8 cellular contexts compared by ENCODE assay signal in the genomic region with DNA sequence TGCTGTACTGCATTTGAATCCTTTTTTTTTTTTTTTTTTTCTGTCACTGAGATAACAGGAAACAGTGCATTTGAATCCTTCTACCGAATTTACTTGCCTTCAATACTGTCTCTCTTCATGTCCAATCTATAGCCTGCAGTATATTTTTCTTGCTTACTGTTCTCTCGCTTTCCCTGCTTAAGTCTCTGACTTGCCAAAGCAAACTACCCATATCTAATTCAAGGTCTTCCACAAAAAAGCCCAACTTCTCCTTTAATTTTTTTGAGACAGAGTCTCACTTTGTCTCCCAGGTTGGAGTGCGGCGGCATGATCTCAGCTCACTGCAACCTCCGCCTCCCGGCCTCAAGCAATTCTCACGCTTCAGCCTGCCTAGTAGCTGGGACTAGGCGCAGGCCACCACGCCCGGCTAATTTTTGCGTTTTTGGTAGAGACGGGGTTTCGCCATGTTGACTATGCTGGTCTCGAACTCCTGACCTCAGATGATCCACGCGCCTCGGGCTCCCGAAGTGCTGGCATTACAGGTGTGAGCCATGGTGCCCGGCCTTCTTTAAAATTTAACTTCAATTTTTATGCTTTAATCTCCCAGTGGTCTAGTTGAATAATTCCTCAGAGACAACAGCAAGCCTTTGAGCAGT. TPM values are rescaled to one million over a fixed set of nuclear protein-coding genes. Genes with fewer than 3 reads are reported as not detected.
DNase-seq lines count a peak whose midpoint lies in the region; ATAC-seq and TF ChIP-seq lines count a peak whose summit lies in the region.

No MANE protein-coding gene starts in this region.

- peak overlapping the region; percentile 92 for H3K4me3 ChIP-seq in Loucy (ENCODE audit: low read length, poor library complexity, severe bottlenecking)
- H3K4me3 ChIP-seq in naive thymus-derived CD4-positive, alpha-beta T cell (ENCODE audit: low read length) = peak overlapping the region; percentile 91

- peak overlapping the region; percentile 94 for H3K9ac ChIP-seq in Loucy (ENCODE audit: low read depth, low read length, poor library complexity, severe bottlenecking)

- TF ChIP-seq CTCF in CD14-positive monocyte (IDR thresholded peaks at IDR 0.05) (no peak), Loucy (conservative IDR thresholded peaks at IDR 0.05; ENCODE audit: low read length) (no peak), chondrocyte (IDR thresholded peaks at IDR 0.05) (no peak), GM10266 (IDR thresholded peaks at IDR 0.05; ENCODE audit: control insufficient read depth, insufficient read depth, low read depth, missing control alignments) (no peak)

- peak overlapping the region; percentile 94 for H3K4me2 ChIP-seq in Loucy (ENCODE audit: low read depth, low read length, poor library complexity, severe bottlenecking)

- ATAC-seq in naive thymus-derived CD4-positive, alpha-beta T cell = no peak
- no peak for ATAC-seq in GM19455 (IDR thresholded peaks at IDR 0.05; ENCODE audit: unreplicated experiment)

- peaks cover 54% of the 10 kb centered on the region for H3K4me1 ChIP-seq in Loucy (ENCODE audit: insufficient read depth, low read length, poor library complexity, severe bottlenecking)
- peaks cover 25 to 33% of the 10 kb centered on the region in 2 donors for H3K4me1 ChIP-seq in naive thymus-derived CD4-positive, alpha-beta T cell (ENCODE audit: control insufficient read depth in 2 of 2, insufficient read depth in 2 of 2, low read length in 2 of 2)

- H3K4me3 Mint-ChIP-seq in CD14-positive monocyte = peak overlapping the region; percentile 92 to 95
- H3K4me3 Mint-ChIP-seq in chondrocyte (ENCODE audit: unreplicated experiment) = peak overlapping the region; percentile 91
- H3K4me3 Mint-ChIP-seq in naive thymus-derived CD4-positive, alpha-beta T cell = peak overlapping the region; percentile 91 to 99 (median 99)

- POLR2A ChIA-PET in naive thymus-derived CD4-positive, alpha-beta T cell (lab: Charles Lee) = interaction anchor here (0.6 to 3.5 kb wide), 3 partner anchors 10 to 479 kb away, joined by 4 to 24 read pairs (median 11); a partner anchor contains a TSS

- H3K27ac Mint-ChIP-seq in CD14-positive monocyte = peak overlapping the region in 6 of 7 donors; percentile 88 to 96 (median 92)
- H3K27ac Mint-ChIP-seq in chondrocyte (ENCODE audit: unreplicated experiment) = peak overlapping the region; percentile 91
- peak overlapping the region; percentile 89 to 97 (median 96) for H3K27ac Mint-ChIP-seq in naive thymus-derived CD4-positive, alpha-beta T cell

- H3K27ac ChIP-seq in naive thymus-derived CD4-positive, alpha-beta T cell (ENCODE audit: low read depth, low read length) = peak overlapping the region; percentile 87

- no peak overlapping the region for H2AFZ ChIP-seq in Loucy (ENCODE audit: low read length)

- CTCF ChIA-PET in naive thymus-derived CD4-positive, alpha-beta T cell (lab: Charles Lee) = interaction anchor here (0.6 kb wide), 1 partner anchor 95 kb away, joined by 3 read pairs; no protein-coding TSS in a partner anchor

- H3K36me3 Mint-ChIP-seq in CD14-positive monocyte (peaks cover 34 to 47% of the 10 kb centered on the region in 2 donors), chondrocyte (ENCODE audit: low read depth) (peaks cover 12% of the 10 kb centered on the region)
- peaks cover 0 to 22% (median 9%) of the 10 kb centered on the region in 5 donors for H3K36me3 Mint-ChIP-seq in naive thymus-derived CD4-positive, alpha-beta T cell

- H3K9me3 Mint-ChIP-seq in CD14-positive monocyte (no peaks in the 10 kb centered on the region), chondrocyte (ENCODE audit: low read depth) (no peaks in the 10 kb centered on the region)
- no peaks in the 10 kb centered on the region for H3K9me3 Mint-ChIP-seq in naive thymus-derived CD4-positive, alpha-beta T cell

- H3K27me3 Mint-ChIP-seq in CD14-positive monocyte (ENCODE audit: low read depth in 3 of 3) (no peaks in the 10 kb centered on the region), chondrocyte (ENCODE audit: low read depth) (no peaks in the 10 kb centered on the region)
- H3K27me3 Mint-ChIP-seq in naive thymus-derived CD4-positive, alpha-beta T cell = no peaks in the 10 kb centered on the region

- no peaks in the 10 kb centered on the region for H3K27me3 ChIP-seq in Loucy (ENCODE audit: insufficient read depth, low read length, poor library complexity, severe bottlenecking)
- no peaks in the 10 kb centered on the region for H3K27me3 ChIP-seq in naive thymus-derived CD4-positive, alpha-beta T cell (ENCODE audit: control insufficient read depth in 2 of 2, insufficient read depth in 2 of 2, low read length in 2 of 2)

- DNase-seq in CD14-positive monocyte (ENCODE audit: low spot score) (no peak), chondrocyte (ENCODE audit: low spot score) (no peak), SW480 (ENCODE audit: low spot score) (no peak), GM10266 (ENCODE audit: extremely low spot score) (no peak)
- peak in 1 of 9 donors; percentile 2 for DNase-seq in naive thymus-derived CD4-positive, alpha-beta T cell
- no peak for DNase-seq in activated effector memory CD4-positive, alpha-beta T cell treated with anti-CD3 and anti-CD28 coated beads, Interleukin-2, amount 50 U/mL, for 16 hours

- H3K4me1 Mint-ChIP-seq in CD14-positive monocyte (peaks cover 40% of the 10 kb centered on the region), chondrocyte (ENCODE audit: low read depth) (peaks cover 47% of the 10 kb centered on the region)
- peaks cover 42 to 68% (median 62%) of the 10 kb centered on the region in 7 donors for H3K4me1 Mint-ChIP-seq in naive thymus-derived CD4-positive, alpha-beta T cell

- no peaks in the 10 kb centered on the region for H3K9me2 ChIP-seq in Loucy (replicated peaks; ENCODE audit: low read depth, low read length)

- H3F3A ChIP-seq in Loucy (ENCODE audit: low read depth) = no peaks in the 10 kb centered on the region

- peaks cover 27% of the 10 kb centered on the region for H4K20me1 ChIP-seq in Loucy (ENCODE audit: insufficient read depth, low read length, poor library complexity, severe bottlenecking)

- H3K9me3 ChIP-seq in Loucy (ENCODE audit: insufficient read depth, low read depth, low read length) = no peaks in the 10 kb centered on the region
- H3K9me3 ChIP-seq in naive thymus-derived CD4-positive, alpha-beta T cell (ENCODE audit: control insufficient read depth in 2 of 3, low read length in 3 of 3) = no peaks in the 10 kb centered on the region

- intact Hi-C loops in CD14-positive monocyte (cut with micrococcal nuclease) = loop anchor here in 1 of 2 donors (2.0 to 10.0 kb wide), 2 partner anchors 29 to 653 kb away; a partner anchor contains a TSS
- intact Hi-C loops in naive thymus-derived CD4-positive, alpha-beta T cell (cut with micrococcal nuclease) = loop anchor here in 1 of 2 donors (10.0 kb wide), 1 partner anchor 867 kb away; a partner anchor contains a TSS

- peaks cover 80% of the 10 kb centered on the region for H3K79me2 ChIP-seq in Loucy (ENCODE audit: insufficient read depth, low read length)

- H3K36me3 ChIP-seq in Loucy (ENCODE audit: insufficient read depth, low read length) = peaks cover 2% of the 10 kb centered on the region; the same call in 1 of the 2 replicates
- peaks cover 6 to 42% (median 21%) of the 10 kb centered on the region in 3 experiments for H3K36me3 ChIP-seq in naive thymus-derived CD4-positive, alpha-beta T cell (ENCODE audit: control insufficient read depth in 2 of 3, insufficient read depth in 3 of 3, low read length in 3 of 3)

RNA-seq across cellular contexts. Expression of a gene that starts 0.9 kb away (rescaled TPM):
- 1 to 10 TPM; 2.9 to 3.3 TPM for polyA plus RNA-seq in CD14-positive monocyte
- total RNA-seq in chondrocyte = 24.7 to 33.0 TPM (median 27.9 TPM) in 3 replicates
- 10 to 100 TPM; 28.8 to 56.3 (median 38.8) TPM for total RNA-seq in naive thymus-derived CD4-positive, alpha-beta T cell
- polyA plus RNA-seq in naive thymus-derived CD4-positive, alpha-beta T cell = 10 to 100 TPM in 1 of 2 donors, 1 to 10 TPM in 1; 7.5 to 15.9 TPM

RNA-seq across cellular contexts. Expression of a gene that starts 1.0 kb away (rescaled TPM):
- 100 to 1,000 TPM; 529 to 531 TPM for polyA plus RNA-seq in CD14-positive monocyte
- total RNA-seq in chondrocyte = 297 to 326 TPM (median 299 TPM) in 3 replicates
- total RNA-seq in naive thymus-derived CD4-positive, alpha-beta T cell = 100 to 1,000 TPM; 106 to 334 (median 120) TPM
- 100 to 1,000 TPM; 339 to 525 TPM for polyA plus RNA-seq in naive thymus-derived CD4-positive, alpha-beta T cell

RNA-seq across cellular contexts. Expression of a gene that starts 29.5 kb away (rescaled TPM):
- 1 to 10 TPM; 1.0 to 2.4 TPM for polyA plus RNA-seq in CD14-positive monocyte
- 3.1 to 3.9 TPM (median 3.3 TPM) in 3 replicates for total RNA-seq in chondrocyte
- total RNA-seq in naive thymus-derived CD4-positive, alpha-beta T cell = 1 to 10 TPM; 4.7 to 8.9 (median 7.1) TPM
- polyA plus RNA-seq in naive thymus-derived CD4-positive, alpha-beta T cell = 1 to 10 TPM; 2.4 to 4.4 TPM

RNA-seq across cellular contexts. Expression of a gene that starts 46.4 kb away (rescaled TPM):
- polyA plus RNA-seq in CD14-positive monocyte = 1 to 10 TPM; 4.6 to 6.2 TPM
- total RNA-seq in chondrocyte = 9.9 to 12.2 TPM (median 11.4 TPM) in 3 replicates
- total RNA-seq in naive thymus-derived CD4-positive, alpha-beta T cell = 10 to 100 TPM in 1 of 5 experiments, 1 to 10 TPM in 4; 4.3 to 12.0 (median 6.6) TPM
- polyA plus RNA-seq in naive thymus-derived CD4-positive, alpha-beta T cell = 1 to 10 TPM; 6.8 to 7.9 TPM

RNA-seq across cellular contexts. Expression of a gene that starts 54.9 kb away (rescaled TPM):
- polyA plus RNA-seq in CD14-positive monocyte = 10 to 100 TPM; 48.4 to 66.5 TPM
- 1.3 to 10.9 TPM (median 9.9 TPM) in 3 replicates for total RNA-seq in chondrocyte
- total RNA-seq in naive thymus-derived CD4-positive, alpha-beta T cell = 10 to 100 TPM in 4 of 5 experiments, 1 to 10 TPM in 1; 3.4 to 67.2 (median 19.3) TPM
- 1 to 10 TPM; 2.0 to 6.4 TPM for polyA plus RNA-seq in naive thymus-derived CD4-positive, alpha-beta T cell
